ENCODE assay signal across 17 cellular contexts in the genomic region with DNA sequence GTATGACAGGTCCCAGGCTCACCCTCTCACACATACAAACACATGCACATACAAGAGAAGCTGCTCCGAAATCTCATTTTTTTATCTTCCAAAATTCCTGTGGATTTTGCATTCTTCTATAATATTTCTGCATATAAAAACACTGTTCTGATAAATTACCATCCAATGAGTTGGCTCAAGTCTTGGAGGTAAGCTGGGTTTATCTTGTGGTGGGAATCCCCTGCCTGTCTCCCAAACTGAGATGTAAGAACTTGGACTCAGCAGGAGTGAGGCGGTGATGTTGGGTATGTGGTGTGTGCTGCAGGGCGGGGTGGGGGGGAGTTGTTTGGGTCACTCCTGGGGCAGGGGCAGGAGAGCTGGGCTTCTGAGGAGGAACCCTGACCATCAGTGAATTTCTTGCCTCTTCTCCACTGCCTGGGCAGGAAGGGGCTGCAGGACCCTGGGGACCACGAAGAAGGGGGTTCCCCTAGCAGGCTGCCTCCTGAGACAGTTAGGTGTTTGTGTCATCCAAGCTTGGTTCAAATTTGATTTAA. TPM values are rescaled to one million over a fixed set of nuclear protein-coding genes. Genes with fewer than 3 reads are reported as not detected.
"Had no signal": no experiment of that assay in that cellular context is flagged by ENCODE, and none has a peak within 500 bp of the region (broad histone marks: within the 10 kb centered on the region; RNA-seq: fewer than 3 reads in every experiment).

No MANE protein-coding gene starts in this region.

- H3K36me3 Mint-ChIP-seq: mesothelial cell of epicardium; stimulated activated effector memory CD8-positive, alpha-beta T cell treated with anti-CD3 and anti-CD28 coated beads, Interleukin-12 subunit alpha, Interleukin-12 subunit beta, amount 100 ng/mL, for 72 hours had no signal

- H3K36me3 ChIP-seq: esophagus squamous epithelium, lower lobe of right lung, thyroid gland had no signal

- H3K9me3 Mint-ChIP-seq: activated CD4-positive, alpha-beta T cell treated with anti-CD3 and anti-CD28 coated beads, Interleukin-2, amount 10 ng/mL, durations not matched to agents 24 days and 14 days; activated naive CD4-positive, alpha-beta T cell treated with anti-CD3 and anti-CD28 coated beads for 36 hours; activated naive CD8-positive, alpha-beta T cell treated with anti-CD3 and anti-CD28 coated beads, Interleukin-2, amount 50 U/mL, for 24 hours; activated T-helper 2 cell treated with anti-CD3 and anti-CD28 coated beads, Interferon-gamma antibody, Interleukin-2, Interleukin-4, amounts not matched to agents 10 μg/mL and 5 μg/mL and 100 μg/mL, durations not matched to agents 14 hours and 24 hours and 36 hours; stimulated activated effector memory CD8-positive, alpha-beta T cell treated with anti-CD3 and anti-CD28 coated beads, Interleukin-12 subunit alpha, Interleukin-12 subunit beta, amount 100 ng/mL, for 72 hours had no signal

- H3K4me1 Mint-ChIP-seq: activated naive CD8-positive, alpha-beta T cell treated with anti-CD3 and anti-CD28 coated beads, Interleukin-2, amount 50 U/mL, for 24 hours; stimulated activated effector memory CD8-positive, alpha-beta T cell treated with anti-CD3 and anti-CD28 coated beads, Interleukin-12 subunit alpha, Interleukin-12 subunit beta, amount 100 ng/mL, for 72 hours had no signal

- H3K27me3 ChIP-seq: thyroid gland had no signal

- H3K4me3 Mint-ChIP-seq: activated CD4-positive, alpha-beta T cell treated with anti-CD3 and anti-CD28 coated beads, Interleukin-2, amount 10 ng/mL, durations not matched to agents 24 days and 14 days; activated CD8-positive, alpha-beta T cell treated with anti-CD3 and anti-CD28 coated beads, Interleukin-2, amount 10 ng/mL, durations not matched to agents 7 days and 5 days; activated naive CD4-positive, alpha-beta T cell treated with anti-CD3 and anti-CD28 coated beads for 36 hours; activated naive CD8-positive, alpha-beta T cell treated with anti-CD3 and anti-CD28 coated beads, Interleukin-2, amount 50 U/mL, for 24 hours; mesothelial cell of epicardium; stimulated activated effector memory CD8-positive, alpha-beta T cell treated with anti-CD3 and anti-CD28 coated beads, Interleukin-12 subunit alpha, Interleukin-12 subunit beta, amount 100 ng/mL, for 72 hours; T-helper 17 cell had no signal

- H3K9me3 ChIP-seq: esophagus squamous epithelium, lower lobe of right lung, thyroid gland had no signal

- DNase-seq: activated CD4-positive, alpha-beta T cell treated with anti-CD3 and anti-CD28 coated beads, Interleukin-2, amount 10 ng/mL, durations not matched to agents 24 days and 14 days; activated CD8-positive, alpha-beta T cell treated with anti-CD3 and anti-CD28 coated beads, Interleukin-2, amount 10 ng/mL, durations not matched to agents 7 days and 5 days; activated naive CD4-positive, alpha-beta T cell treated with anti-CD3 and anti-CD28 coated beads for 36 hours; activated naive CD8-positive, alpha-beta T cell treated with anti-CD3 and anti-CD28 coated beads, Interleukin-2, amount 50 U/mL, for 24 hours; activated T-cell treated with anti-CD3 and anti-CD28 coated beads for 4 hours; esophagus squamous epithelium; glutamatergic neuron; lower lobe of right lung; stimulated activated CD4-positive, alpha-beta T cell treated with anti-CD3 and anti-CD28 coated beads, Interleukin-12 subunit alpha, Interleukin-12 subunit beta, amount 100 ng/mL, for 4 hours; stimulated activated CD4-positive, alpha-beta T cell treated with anti-CD3 and anti-CD28 coated beads, Interleukin-2, amount 100 ng/mL, for 24 hours; T-helper 17 cell; thyroid gland had no signal

- FAIRE-seq: endometrium had no signal

- H3K27ac ChIP-seq: esophagus squamous epithelium, lower lobe of right lung, thyroid gland had no signal

- H3K27ac Mint-ChIP-seq: activated CD4-positive, alpha-beta T cell treated with anti-CD3 and anti-CD28 coated beads, Interleukin-2, amount 10 ng/mL, durations not matched to agents 24 days and 14 days; activated CD8-positive, alpha-beta T cell treated with anti-CD3 and anti-CD28 coated beads, Interleukin-2, amount 10 ng/mL, durations not matched to agents 7 days and 5 days; activated naive CD4-positive, alpha-beta T cell treated with anti-CD3 and anti-CD28 coated beads for 36 hours; activated naive CD8-positive, alpha-beta T cell treated with anti-CD3 and anti-CD28 coated beads, Interleukin-2, amount 50 U/mL, for 24 hours; activated T-helper 2 cell treated with anti-CD3 and anti-CD28 coated beads, Interferon-gamma antibody, Interleukin-2, Interleukin-4, amounts not matched to agents 10 μg/mL and 5 μg/mL and 100 μg/mL, durations not matched to agents 14 hours and 24 hours and 36 hours; mesothelial cell of epicardium; T-helper 17 cell had no signal

RNA-seq across cellular contexts. Expression of a gene that starts 6.8 kb away (rescaled TPM):
- total RNA-seq: activated CD4-positive, alpha-beta T cell treated with anti-CD3 and anti-CD28 coated beads, Interleukin-2, amount 10 ng/mL, durations not matched to agents 24 days and 14 days; activated CD8-positive, alpha-beta T cell treated with anti-CD3 and anti-CD28 coated beads, Interleukin-2, amount 10 ng/mL, durations not matched to agents 7 days and 5 days; activated naive CD4-positive, alpha-beta T cell treated with anti-CD3 and anti-CD28 coated beads for 36 hours; activated T-helper 2 cell treated with anti-CD3 and anti-CD28 coated beads, Interferon-gamma antibody, Interleukin-2, Interleukin-4, amounts not matched to agents 10 μg/mL and 5 μg/mL and 100 μg/mL, durations not matched to agents 14 hours and 24 hours and 36 hours; osteocyte; T-helper 17 cell had no signal

RNA-seq across cellular contexts. Expression of a gene that starts 42.7 kb away (rescaled TPM):
- total RNA-seq: activated CD4-positive, alpha-beta T cell treated with anti-CD3 and anti-CD28 coated beads, Interleukin-2, amount 10 ng/mL, durations not matched to agents 24 days and 14 days had no signal

RNA-seq across cellular contexts. Expression of a gene that starts 47.3 kb away (rescaled TPM):
- total RNA-seq: activated CD4-positive, alpha-beta T cell treated with anti-CD3 and anti-CD28 coated beads, Interleukin-2, amount 10 ng/mL, durations not matched to agents 24 days and 14 days; activated CD8-positive, alpha-beta T cell treated with anti-CD3 and anti-CD28 coated beads, Interleukin-2, amount 10 ng/mL, durations not matched to agents 7 days and 5 days; activated naive CD4-positive, alpha-beta T cell treated with anti-CD3 and anti-CD28 coated beads for 36 hours; activated T-helper 2 cell treated with anti-CD3 and anti-CD28 coated beads, Interferon-gamma antibody, Interleukin-2, Interleukin-4, amounts not matched to agents 10 μg/mL and 5 μg/mL and 100 μg/mL, durations not matched to agents 14 hours and 24 hours and 36 hours; osteocyte had no signal
